In the genomic region with DNA sequence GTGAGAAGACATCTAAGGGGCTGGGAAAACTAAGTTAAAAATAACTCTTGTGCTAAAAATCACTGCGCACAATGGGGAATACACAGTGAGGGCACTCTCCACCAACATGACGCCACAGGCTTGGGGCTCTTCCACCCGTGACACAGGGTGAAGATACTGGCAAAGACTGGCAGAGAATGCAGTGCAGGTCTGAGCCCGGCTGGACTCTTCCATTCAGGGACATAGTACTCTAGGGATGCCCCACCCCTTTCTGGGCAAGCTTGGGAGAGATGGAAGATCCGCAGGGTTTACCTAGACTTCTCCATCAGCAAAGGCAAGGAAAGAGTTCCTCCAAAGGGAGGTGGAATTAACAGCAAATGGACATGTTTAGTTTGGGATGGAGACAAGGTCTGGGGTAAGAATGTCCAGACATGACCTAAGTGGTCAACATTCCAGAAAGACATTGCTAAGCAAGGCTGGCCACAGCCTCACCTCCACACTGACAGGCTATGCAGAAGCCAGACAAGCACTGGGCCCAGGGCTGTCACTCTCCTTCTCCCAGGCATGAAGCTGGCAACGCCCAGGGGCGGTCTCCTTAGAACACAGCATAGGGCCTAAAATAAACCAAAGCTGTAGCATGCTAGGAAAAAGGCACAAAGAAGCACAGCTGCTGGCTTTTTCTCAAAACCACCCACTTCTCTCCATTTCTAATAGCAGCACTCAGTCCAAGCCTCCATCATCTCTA, we compare ENCODE assay signal across 1 cellular context.
TF ChIP-seq lines count a peak whose summit lies in the region.

No MANE protein-coding gene starts in this region.

TF ChIP-seq in GM23338, 12 proteins besides CTCF, POLR2A, EP300 and RAD21 (continued from another document):
- TF ChIP-seq, protein P1, sequence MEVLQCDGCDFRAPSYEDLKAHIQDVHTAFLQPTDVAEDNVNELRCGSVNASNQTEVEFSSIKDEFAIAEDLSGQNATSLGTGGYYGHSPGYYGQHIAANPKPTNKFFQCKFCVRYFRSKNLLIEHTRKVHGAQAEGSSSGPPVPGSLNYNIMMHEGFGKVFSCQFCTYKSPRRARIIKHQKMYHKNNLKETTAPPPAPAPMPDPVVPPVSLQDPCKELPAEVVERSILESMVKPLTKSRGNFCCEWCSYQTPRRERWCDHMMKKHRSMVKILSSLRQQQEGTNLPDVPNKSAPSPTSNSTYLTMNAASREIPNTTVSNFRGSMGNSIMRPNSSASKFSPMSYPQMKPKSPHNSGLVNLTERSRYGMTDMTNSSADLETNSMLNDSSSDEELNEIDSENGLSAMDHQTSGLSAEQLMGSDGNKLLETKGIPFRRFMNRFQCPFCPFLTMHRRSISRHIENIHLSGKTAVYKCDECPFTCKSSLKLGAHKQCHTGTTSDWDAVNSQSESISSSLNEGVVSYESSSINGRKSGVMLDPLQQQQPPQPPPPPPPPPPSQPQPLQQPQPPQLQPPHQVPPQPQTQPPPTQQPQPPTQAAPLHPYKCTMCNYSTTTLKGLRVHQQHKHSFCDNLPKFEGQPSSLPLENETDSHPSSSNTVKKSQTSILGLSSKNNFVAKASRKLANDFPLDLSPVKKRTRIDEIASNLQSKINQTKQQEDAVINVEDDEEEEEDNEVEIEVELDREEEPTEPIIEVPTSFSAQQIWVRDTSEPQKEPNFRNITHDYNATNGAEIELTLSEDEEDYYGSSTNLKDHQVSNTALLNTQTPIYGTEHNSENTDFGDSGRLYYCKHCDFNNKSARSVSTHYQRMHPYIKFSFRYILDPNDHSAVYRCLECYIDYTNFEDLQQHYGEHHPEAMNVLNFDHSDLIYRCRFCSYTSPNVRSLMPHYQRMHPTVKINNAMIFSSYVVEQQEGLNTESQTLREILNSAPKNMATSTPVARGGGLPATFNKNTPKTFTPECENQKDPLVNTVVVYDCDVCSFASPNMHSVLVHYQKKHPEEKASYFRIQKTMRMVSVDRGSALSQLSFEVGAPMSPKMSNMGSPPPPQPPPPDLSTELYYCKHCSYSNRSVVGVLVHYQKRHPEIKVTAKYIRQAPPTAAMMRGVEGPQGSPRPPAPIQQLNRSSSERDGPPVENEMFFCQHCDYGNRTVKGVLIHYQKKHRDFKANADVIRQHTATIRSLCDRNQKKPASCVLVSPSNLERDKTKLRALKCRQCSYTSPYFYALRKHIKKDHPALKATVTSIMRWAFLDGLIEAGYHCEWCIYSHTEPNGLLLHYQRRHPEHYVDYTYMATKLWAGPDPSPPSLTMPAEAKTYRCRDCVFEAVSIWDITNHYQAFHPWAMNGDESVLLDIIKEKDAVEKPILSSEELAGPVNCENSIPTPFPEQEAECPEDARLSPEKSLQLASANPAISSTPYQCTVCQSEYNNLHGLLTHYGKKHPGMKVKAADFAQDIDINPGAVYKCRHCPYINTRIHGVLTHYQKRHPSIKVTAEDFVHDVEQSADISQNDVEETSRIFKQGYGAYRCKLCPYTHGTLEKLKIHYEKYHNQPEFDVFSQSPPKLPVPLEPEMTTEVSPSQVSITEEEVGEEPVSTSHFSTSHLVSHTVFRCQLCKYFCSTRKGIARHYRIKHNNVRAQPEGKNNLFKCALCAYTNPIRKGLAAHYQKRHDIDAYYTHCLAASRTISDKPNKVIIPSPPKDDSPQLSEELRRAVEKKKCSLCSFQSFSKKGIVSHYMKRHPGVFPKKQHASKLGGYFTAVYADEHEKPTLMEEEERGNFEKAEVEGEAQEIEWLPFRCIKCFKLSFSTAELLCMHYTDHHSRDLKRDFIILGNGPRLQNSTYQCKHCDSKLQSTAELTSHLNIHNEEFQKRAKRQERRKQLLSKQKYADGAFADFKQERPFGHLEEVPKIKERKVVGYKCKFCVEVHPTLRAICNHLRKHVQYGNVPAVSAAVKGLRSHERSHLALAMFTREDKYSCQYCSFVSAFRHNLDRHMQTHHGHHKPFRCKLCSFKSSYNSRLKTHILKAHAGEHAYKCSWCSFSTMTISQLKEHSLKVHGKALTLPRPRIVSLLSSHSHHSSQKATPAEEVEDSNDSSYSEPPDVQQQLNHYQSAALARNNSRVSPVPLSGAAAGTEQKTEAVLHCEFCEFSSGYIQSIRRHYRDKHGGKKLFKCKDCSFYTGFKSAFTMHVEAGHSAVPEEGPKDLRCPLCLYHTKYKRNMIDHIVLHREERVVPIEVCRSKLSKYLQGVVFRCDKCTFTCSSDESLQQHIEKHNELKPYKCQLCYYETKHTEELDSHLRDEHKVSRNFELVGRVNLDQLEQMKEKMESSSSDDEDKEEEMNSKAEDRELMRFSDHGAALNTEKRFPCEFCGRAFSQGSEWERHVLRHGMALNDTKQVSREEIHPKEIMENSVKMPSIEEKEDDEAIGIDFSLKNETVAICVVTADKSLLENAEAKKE (CRISPR knock-in tag; IDR thresholded peaks at IDR 0.05) = no peak
- no peak for TF ChIP-seq ZNF331 (CRISPR knock-in tag; IDR thresholded peaks at IDR 0.05; ENCODE audit: low read depth)
- TF ChIP-seq JUNB (IDR thresholded peaks at IDR 0.05; ENCODE audit: unreplicated experiment) = no peak
